In the genomic region with DNA sequence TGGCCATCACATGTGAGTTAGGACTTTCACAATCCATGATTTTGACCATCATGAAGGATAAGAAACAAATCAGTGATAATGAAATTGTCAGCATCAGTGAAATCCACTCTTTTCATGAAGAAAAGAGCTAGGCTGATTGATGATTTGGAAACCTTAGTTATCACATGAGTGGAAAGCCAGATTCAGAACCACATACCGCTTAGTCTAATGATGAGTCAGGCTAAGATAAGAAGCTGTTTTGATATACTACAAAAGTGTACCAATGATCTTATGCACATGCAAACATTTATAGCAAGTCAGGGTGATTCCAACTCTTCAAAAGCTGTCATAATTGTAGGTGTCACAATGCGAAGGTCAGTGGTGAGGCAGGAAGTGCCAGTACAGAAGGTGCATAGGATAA, we compare ENCODE assay signal across 21 cellular contexts.
"Had no signal": no experiment of that assay in that cellular context is flagged by ENCODE, and none has a peak within 500 bp of the region (broad histone marks: within the 10 kb centered on the region; RNA-seq: fewer than 3 reads in every experiment).

No MANE protein-coding gene starts in this region.

- DNase-seq: activated CD4-positive, alpha-beta memory T cell treated with anti-CD3 and anti-CD28 coated beads for 36 hours; activated CD4-positive, alpha-beta T cell treated with anti-CD3 and anti-CD28 coated beads, Interleukin-2, amount 10 ng/mL, durations not matched to agents 7 days and 5 days; activated CD4-positive, CD25-positive, alpha-beta regulatory T cell; activated gamma-delta T cell treated with Interleukin-2 at 50 U/mL for 16 hours; activated naive CD4-positive, alpha-beta T cell treated with anti-CD3 and anti-CD28 coated beads, Interleukin-2, amount 10 ng/mL, durations not matched to agents 7 days and 5 days; activated naive CD8-positive, alpha-beta T cell treated with anti-CD3 and anti-CD28 coated beads for 36 hours; activated T-cell treated with anti-CD3 and anti-CD28 coated beads, Interleukin-2, amount 50 U/mL, for 72 hours; anterior cingulate cortex; central memory CD4-positive, alpha-beta T cell; Kasumi-1; NCI-H1105 treated with DMSO at 0.1 percent for 48 hours; NCI-H1436 treated with DMSO at 0.1 percent for 48 hours; NCI-H2029 treated with DMSO at 0.1 percent for 48 hours; NCI-H446; NCI-H524; NCI-H82; T-cell; T-helper 2 cell; T1000 had no signal

- ATAC-seq: activated T-cell treated with anti-CD3 and anti-CD28 coated beads, Interleukin-2, amount 50 U/mL, for 72 hours; K562; T-cell had no signal

- H3K4me3 ChIP-seq: K562, SK-N-MC had no signal
